8 cellular contexts compared by ENCODE assay signal in the genomic region with DNA sequence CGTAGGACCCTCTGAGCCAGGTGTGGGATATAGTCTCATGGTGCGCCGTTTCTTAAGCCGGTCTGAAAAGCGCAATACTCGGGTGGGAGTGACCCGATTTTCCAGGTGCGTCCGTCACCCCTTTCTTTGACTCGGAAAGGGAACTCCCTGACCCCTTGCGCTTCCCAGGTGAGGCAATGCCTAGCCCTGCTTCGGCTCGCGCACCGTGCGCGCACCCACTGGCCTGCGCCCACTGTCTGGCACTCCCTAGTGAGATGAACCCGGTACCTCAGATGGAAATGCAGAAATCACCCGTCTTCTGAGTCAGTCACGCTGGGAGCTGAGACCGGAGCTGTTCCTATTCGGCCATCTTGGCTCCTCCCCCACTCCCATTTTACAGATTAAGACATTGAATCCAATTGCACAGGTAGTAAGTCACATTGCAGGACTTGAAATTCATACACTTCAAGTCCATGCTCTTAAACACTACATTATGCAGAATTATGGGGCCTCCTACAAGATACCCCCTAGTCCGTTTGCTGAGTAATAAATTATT.
DNase-seq lines count a peak whose midpoint lies in the region; FAIRE-seq and TF ChIP-seq lines count a peak whose summit lies in the region.
"Not testable (repeated sequence)": the region's sequence is repeated elsewhere in the genome, so short reads cannot be mapped to it uniquely, and the experiment has no call there.

No MANE protein-coding gene starts in this region.

- not testable (repeated sequence) for H3K23me2 ChIP-seq in H1 (ENCODE audit: low read depth, low read length)

- H2BK12ac ChIP-seq in H1 (ENCODE audit: low read depth, low read length) = not testable (repeated sequence)

- not testable (repeated sequence) for TF ChIP-seq RAD21 in H1 (IDR thresholded peaks at IDR 0.05 in 1 of 2, conservative IDR thresholded peaks at IDR 0.05 in 1 of 2; ENCODE audit: low read depth in 2 of 2, low read length in 2 of 2)

- peak; percentile 49 for DNase-seq in ELF-1 (ENCODE audit: low read depth, low spot score)
- DNase-seq in NT2/D1 (ENCODE audit: low read depth, low spot score); glutamatergic neuron; nephron progenitor cell; progenitor cell of endocrine pancreas (ENCODE audit: low spot score, unreplicated experiment): not testable (repeated sequence)
- DNase-seq in H1 (ENCODE audit: low read depth in 1 of 2, low spot score in 2 of 2) = peak in 1 of 2 experiments; percentile 73

- peak overlapping the region; percentile 93 for H4K8ac ChIP-seq in H1 (ENCODE audit: extremely low read depth, insufficient read depth, low read length)

- H2BK20ac ChIP-seq in H1 (ENCODE audit: low read length) = 0 out of 2 replicates have a peak overlapping the region, but pooled peaks have one; percentile 21

- H2AFZ ChIP-seq in H1 (ENCODE audit: low read length) = 0 out of 2 replicates have a peak overlapping the region, but pooled peaks have one; percentile 70

- not testable (repeated sequence) for H3K36me3 ChIP-seq in HUES48 (ENCODE audit: control insufficient read depth, insufficient read depth, low read length); NT2/D1 (ENCODE audit: insufficient read depth, insufficient read length, low read length); H1 (ENCODE audit: control insufficient read depth in 2 of 4, insufficient read depth in 4 of 4, low read length in 3 of 4); iPS-20b (ENCODE audit: insufficient read depth, low read depth, low read length)

- H3K9me3 Mint-ChIP-seq in glutamatergic neuron (ENCODE audit: unreplicated experiment); nephron progenitor cell; progenitor cell of endocrine pancreas (ENCODE audit: low read depth): not testable (repeated sequence)

- not testable (repeated sequence) for H3K4ac ChIP-seq in H1 (replicated peaks; ENCODE audit: insufficient read length, low read depth, low read length)

- TF ChIP-seq CTCF in H1 (IDR thresholded peaks at IDR 0.05; ENCODE audit: control extremely low read depth in 1 of 3, insufficient read depth in 1 of 3, low read depth in 1 of 3, low read length in 3 of 3); glutamatergic neuron (IDR thresholded peaks at IDR 0.05; ENCODE audit: partially characterized antibody, unreplicated experiment); nephron progenitor cell (IDR thresholded peaks at IDR 0.05); progenitor cell of endocrine pancreas (IDR thresholded peaks at IDR 0.05; ENCODE audit: unreplicated experiment): not testable (repeated sequence)

- WGBS in H1 (ENCODE audit: extremely low coverage in 1 of 2, insufficient coverage in 1 of 2, insufficient read length in 1 of 2, insufficient replicate concordance in 2 of 2, low coverage in 1 of 2, low lambda C conversion rate in 2 of 2, missing lambda C conversion rate in 1 of 2), 2 experiments = 65% methylated on average over 20 of the region's 24 CpGs; no CpG with 5 or more reads in 1 of the 2 experiments

- CTCF ChIA-PET in H1 (lab: Charles Lee; ENCODE audit: partially characterized antibody) = interaction anchor here (1.0 to 1.4 kb wide), 4 partner anchors 25 to 340 kb away, joined by 3 to 4 read pairs (median 3); no protein-coding TSS in a partner anchor

- H3K27ac ChIP-seq in HUES48 (ENCODE audit: low read depth, low read length); iPS-20b (ENCODE audit: low read length): not testable (repeated sequence)
- peak overlapping the region; percentile 63; the same call in 1 of the 2 replicates for H3K27ac ChIP-seq in H1 (ENCODE audit: low read depth, low read length)

- H4K91ac ChIP-seq in H1 (replicated peaks; ENCODE audit: insufficient read length, low read length) = peak overlapping the region; percentile 44

- not testable (repeated sequence) for H3K36me3 Mint-ChIP-seq in glutamatergic neuron (ENCODE audit: unreplicated experiment); nephron progenitor cell (ENCODE audit: low read depth); progenitor cell of endocrine pancreas (ENCODE audit: insufficient read depth)

- H3K56ac ChIP-seq in H1 (replicated peaks; ENCODE audit: insufficient read length, low read depth, low read length) = not testable (repeated sequence)

- not testable (repeated sequence) for H3K14ac ChIP-seq in H1 (ENCODE audit: insufficient read length)

- H2AK5ac ChIP-seq in H1 (ENCODE audit: low read depth, low read length) = not testable (repeated sequence)

- H3K4me1 Mint-ChIP-seq in glutamatergic neuron (ENCODE audit: low read depth, unreplicated experiment) = peaks cover 41% of the 10 kb centered on the region
- peaks cover 51% of the 10 kb centered on the region for H3K4me1 Mint-ChIP-seq in nephron progenitor cell
- H3K4me1 Mint-ChIP-seq in progenitor cell of endocrine pancreas (ENCODE audit: low read depth) = not testable (repeated sequence)

- H2BK120ac ChIP-seq in H1 (replicated peaks; ENCODE audit: low read depth, low read length) = not testable (repeated sequence)

- FAIRE-seq in H1 (lab: Jason Lieb, UNC) = not testable (repeated sequence)

- H3K79me2 ChIP-seq in H1 (ENCODE audit: control insufficient read depth in 1 of 2, insufficient read depth in 2 of 2, low read length in 2 of 2) = not testable (repeated sequence)

- H3K4me3 ChIP-seq in HUES48 (ENCODE audit: low read depth, low read length) (peak overlapping the region; percentile 55), NT2/D1 (ENCODE audit: insufficient read length, low read depth) (peak overlapping the region; percentile 46), H1 (ENCODE audit: extremely low read depth in 1 of 4, insufficient read depth in 2 of 4, low read depth in 3 of 4, low read length in 4 of 4) (peak overlapping the region; percentile 24 to 51 (median 34); a peak in 4 of 8 replicates), iPS-20b (ENCODE audit: low read length) (peak overlapping the region; percentile 34; the same call in 1 of the 2 replicates)

- H3K27ac Mint-ChIP-seq in glutamatergic neuron (ENCODE audit: unreplicated experiment) (peak overlapping the region; percentile 76), progenitor cell of endocrine pancreas (peak overlapping the region; percentile 77)
- not testable (repeated sequence) for H3K27ac Mint-ChIP-seq in nephron progenitor cell

- H3K4me3 Mint-ChIP-seq in glutamatergic neuron (ENCODE audit: unreplicated experiment) = peak overlapping the region; percentile 32
- H3K4me3 Mint-ChIP-seq in nephron progenitor cell = peak overlapping the region; percentile 80
- H3K4me3 Mint-ChIP-seq in progenitor cell of endocrine pancreas (ENCODE audit: low read depth) = peak overlapping the region; percentile 68

- not testable (repeated sequence) for H4K20me1 ChIP-seq in H1 (replicated peaks in 1 of 2; ENCODE audit: control insufficient read depth in 1 of 2, insufficient read depth in 2 of 2, low read length in 2 of 2)

- peaks cover 12% of the 10 kb centered on the region for H3K27me3 Mint-ChIP-seq in glutamatergic neuron (ENCODE audit: unreplicated experiment)
- H3K27me3 Mint-ChIP-seq in nephron progenitor cell (ENCODE audit: low read depth, poor library complexity); progenitor cell of endocrine pancreas: not testable (repeated sequence)

- H3K4me2 ChIP-seq in H1 (ENCODE audit: insufficient read depth in 1 of 2, low read depth in 2 of 2, low read length in 2 of 2) = peak overlapping the region; percentile 20 to 50; a peak in 3 of 4 replicates

- not testable (repeated sequence) for H3K27me3 ChIP-seq in HUES48 (ENCODE audit: control insufficient read depth, insufficient read depth, low read length); NT2/D1 (ENCODE audit: insufficient read depth, insufficient read length); H1 (replicated peaks in 1 of 4; ENCODE audit: control insufficient read depth in 3 of 4, extremely low read depth in 1 of 4, insufficient read depth in 3 of 4, low read length in 3 of 4); iPS-20b (ENCODE audit: insufficient read depth, low read length)

- not testable (repeated sequence) for H3K9me3 ChIP-seq in HUES48 (ENCODE audit: control insufficient read depth, insufficient read depth, low read length); H1 (ENCODE audit: insufficient read depth in 2 of 2, low read depth in 1 of 2, low read length in 1 of 2); iPS-20b (ENCODE audit: insufficient read depth, low read depth, low read length)
- H3K9me3 ChIP-seq in NT2/D1 (ENCODE audit: insufficient read depth, low read length) = 0 out of 2 replicates have a peak, but pooled peaks cover 11% of the 10 kb centered on the region

- H2BK15ac ChIP-seq in H1 (ENCODE audit: low read length) = not testable (repeated sequence)

- H2BK5ac ChIP-seq in H1 (ENCODE audit: low read depth, low read length) = not testable (repeated sequence)

- not testable (repeated sequence) for H3K18ac ChIP-seq in H1 (ENCODE audit: extremely low read depth, low read length)

- peak in 1 of 2 experiments; percentile 25; a peak in 1 of 3 replicates for TF ChIP-seq POLR2A in H1 (IDR thresholded peaks at IDR 0.05; ENCODE audit: control extremely low read depth in 1 of 2, low read depth in 2 of 2, low read length in 2 of 2)

- H4K5ac ChIP-seq in H1 (ENCODE audit: insufficient read length, low read depth, low read length) = not testable (repeated sequence)

- H3K79me1 ChIP-seq in H1 (ENCODE audit: low read depth, low read length) = not testable (repeated sequence)

- H3K9ac ChIP-seq in HUES48 (ENCODE audit: low read depth, low read length) (peak overlapping the region; percentile 82), H1 (replicated peaks in 1 of 4; ENCODE audit: extremely low read depth in 1 of 4, low read depth in 3 of 4, low read length in 3 of 4) (peak overlapping the region in 2 of 4 experiments; percentile 39 to 64; a peak in 4 of 7 replicates), iPS-20b (ENCODE audit: low read depth, low read length) (0 out of 2 replicates have a peak overlapping the region, but pooled peaks have one; percentile 41)
- not testable (repeated sequence) for H3K9ac ChIP-seq in NT2/D1 (ENCODE audit: insufficient read length, low read depth)

- not testable (repeated sequence) for TF ChIP-seq EP300 in H1 (IDR thresholded peaks at IDR 0.05; ENCODE audit: borderline replicate concordance in 1 of 2, low read depth in 2 of 2, low read length in 2 of 2)

- peaks cover 20% of the 10 kb centered on the region for H3K4me1 ChIP-seq in HUES48 (ENCODE audit: control insufficient read depth, insufficient read depth, low read length)
- not testable (repeated sequence) for H3K4me1 ChIP-seq in NT2/D1 (ENCODE audit: insufficient read depth, insufficient read length); H1 (replicated peaks in 1 of 4; ENCODE audit: control insufficient read depth in 3 of 4, insufficient read depth in 4 of 4, low read length in 3 of 4); iPS-20b (ENCODE audit: insufficient read depth, low read length)

- POLR2A ChIA-PET in H1 (lab: Charles Lee; ENCODE audit: partially characterized antibody) = interaction anchor here (1.0 to 1.1 kb wide), 2 partner anchors 9 to 34 kb away, joined by 3 to 4 read pairs; no protein-coding TSS in a partner anchor

- H3K23ac ChIP-seq in H1 (ENCODE audit: insufficient read length) = not testable (repeated sequence)
